Comparison of ENCODE assay signal across 10 cellular contexts in the genomic region with DNA sequence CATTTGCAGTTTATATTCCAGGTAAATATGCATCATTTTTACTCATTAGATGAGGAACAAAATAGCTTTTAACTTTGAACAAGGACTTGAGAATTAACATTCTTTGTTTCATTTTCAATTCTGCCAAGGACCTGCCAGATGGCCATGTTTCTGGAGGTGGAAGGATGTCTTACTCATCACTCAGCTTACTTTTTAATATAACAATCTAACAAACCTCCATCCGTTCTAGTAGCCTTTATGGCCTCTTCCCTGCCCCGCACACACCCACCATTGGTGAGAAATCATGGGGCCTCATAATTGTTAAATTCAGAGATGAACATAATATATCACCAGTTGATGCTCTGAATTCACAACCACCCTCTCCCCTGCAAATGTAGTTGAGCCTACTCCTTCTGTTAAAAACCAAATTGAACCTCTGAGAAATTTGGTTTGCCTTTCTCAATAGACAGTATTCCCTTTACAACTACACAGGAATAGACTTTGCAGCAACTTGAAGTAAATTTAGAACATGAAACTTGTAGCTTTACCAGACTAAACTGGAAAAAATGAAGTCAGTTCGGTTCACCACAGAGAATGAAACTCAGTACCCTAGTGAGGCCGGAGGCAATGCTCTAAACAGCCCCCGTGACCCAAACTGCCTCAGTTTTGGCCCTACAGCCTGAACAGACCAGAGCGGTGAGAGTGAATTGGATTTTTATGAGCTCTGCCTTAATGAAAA. TPM values are rescaled to one million over a fixed set of nuclear protein-coding genes. Genes with fewer than 3 reads are reported as not detected.
DNase-seq lines count a peak whose midpoint lies in the region; ATAC-seq and TF ChIP-seq lines count a peak whose summit lies in the region.
"Had no signal": no experiment of that assay in that cellular context is flagged by ENCODE, and none has a peak within 500 bp of the region (broad histone marks: within the 10 kb centered on the region; RNA-seq: fewer than 3 reads in every experiment).

No MANE protein-coding gene starts in this region.

- peaks cover 0 to 1% of the 10 kb centered on the region in 2 donors for H3K4me1 Mint-ChIP-seq in effector memory CD8-positive, alpha-beta T cell (ENCODE audit: low read depth in 2 of 2)

- peak; percentile 73 for ATAC-seq in GM18505 (IDR thresholded peaks at IDR 0.05; ENCODE audit: unreplicated experiment)
- peak; percentile 81 for ATAC-seq in GM21423 (IDR thresholded peaks at IDR 0.05; ENCODE audit: unreplicated experiment)
- ATAC-seq in HG03432 (IDR thresholded peaks at IDR 0.05; ENCODE audit: unreplicated experiment): peak; percentile 93
- ATAC-seq in effector memory CD8-positive, alpha-beta T cell (replicated peaks): peak; percentile 36

- peak overlapping the region; percentile 35 to 51 for H3K27ac Mint-ChIP-seq in effector memory CD8-positive, alpha-beta T cell

- H3K9me3 Mint-ChIP-seq in effector memory CD8-positive, alpha-beta T cell: no peaks in the 10 kb centered on the region

- peak overlapping the region; percentile 66 to 70 for H3K4me3 Mint-ChIP-seq in effector memory CD8-positive, alpha-beta T cell

- TF ChIP-seq POLR2A in GM18505 (IDR thresholded peaks at IDR 0.05; ENCODE audit: borderline replicate concordance, extremely low read depth, insufficient read depth, insufficient read length): peak; percentile 29
- no peak for TF ChIP-seq POLR2A in uterus (IDR thresholded peaks at IDR 0.05)

- no peaks in the 10 kb centered on the region for H3K36me3 ChIP-seq in uterus

- H3K36me3 Mint-ChIP-seq in effector memory CD8-positive, alpha-beta T cell (ENCODE audit: insufficient read depth): no peaks in the 10 kb centered on the region

- peaks cover 0 to 4% of the 10 kb centered on the region in 2 donors for H3K27me3 ChIP-seq in uterus

- no peaks in the 10 kb centered on the region for H3K27me3 Mint-ChIP-seq in effector memory CD8-positive, alpha-beta T cell

- no peaks in the 10 kb centered on the region for H3K9me3 ChIP-seq in uterus

- no peak for DNase-seq in effector memory CD8-positive, alpha-beta T cell
- DNase-seq in uterus (no peak), NCI-H1417 treated with DMSO at 0.1 percent for 48 hours (lab: John Stamatoyannopoulos, UW) (no peak), D341Med (ENCODE audit: low spot score) (no peak), nucleus accumbens (lab: John Stamatoyannopoulos, UW) (no peak)
- DNase-seq: NCI-H510A had no signal

- no peaks in the 10 kb centered on the region for H3K4me1 ChIP-seq in uterus

- TF ChIP-seq CTCF in uterus (IDR thresholded peaks at IDR 0.05): no peak

- H3K4me3 ChIP-seq in uterus: no peak overlapping the region
- H3K4me3 ChIP-seq: skin epidermis had no signal

- intact Hi-C loops in uterus (cut with DNase I; ENCODE audit: low total_unique reads): no loop called here

- peak overlapping the region in 1 of 2 donors; percentile 27 for H3K27ac ChIP-seq in uterus

RNA-seq across cellular contexts. Expression of a gene that starts 50.1 kb away (rescaled TPM):
- total RNA-seq in uterus: 10 to 100 TPM in 3 of 4 donors, 1 to 10 TPM in 1; 8.5 to 55.6 (median 42.8) TPM

Comparison
In these comparisons a context has a peak if more than half of its experiments do, and no peak if none do; other contexts are left out.
1. ATAC-seq: peak in every context shown above with its lines; median percentile 93 in HG03432; 81 in GM21423; 73 in GM18505; 36 in effector memory CD8-positive, alpha-beta T cell.